In the genomic region with DNA sequence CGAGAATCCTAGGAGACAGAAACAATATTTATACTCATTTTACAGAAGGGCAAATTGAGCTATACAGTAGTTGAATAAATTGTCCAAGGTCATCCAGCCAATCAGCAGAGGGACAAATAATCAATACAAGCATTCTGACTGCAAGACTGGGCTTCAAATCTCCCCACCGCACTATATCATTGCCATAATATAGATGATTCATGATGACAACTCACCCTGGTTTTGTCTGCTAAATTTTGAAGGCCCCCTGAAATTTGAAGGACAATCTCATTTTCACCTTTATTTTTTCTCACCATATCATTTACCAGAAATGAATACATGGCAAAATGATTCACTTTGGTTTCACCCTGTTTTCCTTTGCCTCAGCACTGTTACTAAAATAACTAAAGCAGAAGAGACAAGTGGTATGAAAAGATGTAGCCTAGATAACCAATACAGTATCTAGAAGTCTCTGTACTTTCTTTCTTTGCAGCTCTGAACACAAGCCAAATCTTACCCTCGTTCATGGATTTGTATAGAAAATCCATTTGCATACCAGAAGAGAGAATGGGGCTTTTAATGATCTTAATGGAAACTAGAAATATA, we compare ENCODE assay signal across 17 cellular contexts.
"Had no signal": no experiment of that assay in that cellular context is flagged by ENCODE, and none has a peak within 500 bp of the region (broad histone marks: within the 10 kb centered on the region; RNA-seq: fewer than 3 reads in every experiment).

No MANE protein-coding gene starts in this region.

- FAIRE-seq: urothelium cell line had no signal

- H3K27me3 Mint-ChIP-seq: dendritic cell treated with granulocyte-macrophage colony-stimulating factor and Interleukin-4, amounts not matched to agents 40 ng/mL and 50 ng/mL, for 4 days; effector memory CD8-positive, alpha-beta T cell; naive thymus-derived CD8-positive, alpha-beta T cell; stimulated activated memory B cell treated with anti-CD40 and anti-IgM and Interleukin-4, amounts not matched to agents 10 μg/mL and 1 μg/mL and 100 μg/mL, for 72 hours had no signal

- H3K9me3 Mint-ChIP-seq: stimulated activated memory B cell treated with anti-CD40 and anti-IgM and Interleukin-4, amounts not matched to agents 10 μg/mL and 1 μg/mL and 100 μg/mL, for 72 hours; type B pancreatic cell had no signal

- DNase-seq: effector memory CD8-positive, alpha-beta T cell; gastrocnemius medialis; heart right ventricle; hypothalamus; islet precursor cell; mammary epithelial cell; mucosa of descending colon; naive thymus-derived CD8-positive, alpha-beta T cell; psoas muscle; retina; right lobe of liver; stimulated activated CD4-positive, alpha-beta T cell treated with anti-CD3 and anti-CD28 coated beads, Interleukin-4, amount 100 ng/mL, for 24 hours; thyroid gland had no signal

- H3K4me1 Mint-ChIP-seq: stimulated activated memory B cell treated with anti-CD40 and anti-IgM and Interleukin-4, amounts not matched to agents 10 μg/mL and 1 μg/mL and 100 μg/mL, for 72 hours had no signal

- H3K36me3 Mint-ChIP-seq: stimulated activated memory B cell treated with anti-CD40 and anti-IgM and Interleukin-4, amounts not matched to agents 10 μg/mL and 1 μg/mL and 100 μg/mL, for 72 hours; type B pancreatic cell had no signal

- H3K4me3 Mint-ChIP-seq: dendritic cell treated with granulocyte-macrophage colony-stimulating factor and Interleukin-4, amounts not matched to agents 40 ng/mL and 50 ng/mL, for 4 days; effector memory CD8-positive, alpha-beta T cell; naive thymus-derived CD8-positive, alpha-beta T cell; stimulated activated memory B cell treated with anti-CD40 and anti-IgM and Interleukin-4, amounts not matched to agents 10 μg/mL and 1 μg/mL and 100 μg/mL, for 72 hours; type B pancreatic cell had no signal

- H3K27ac Mint-ChIP-seq: dendritic cell treated with granulocyte-macrophage colony-stimulating factor and Interleukin-4, amounts not matched to agents 40 ng/mL and 50 ng/mL, for 4 days; effector memory CD8-positive, alpha-beta T cell; naive thymus-derived CD8-positive, alpha-beta T cell; stimulated activated memory B cell treated with anti-CD40 and anti-IgM and Interleukin-4, amounts not matched to agents 10 μg/mL and 1 μg/mL and 100 μg/mL, for 72 hours; type B pancreatic cell had no signal
